ENCODE assay signal across 11 cellular contexts in the genomic region with DNA sequence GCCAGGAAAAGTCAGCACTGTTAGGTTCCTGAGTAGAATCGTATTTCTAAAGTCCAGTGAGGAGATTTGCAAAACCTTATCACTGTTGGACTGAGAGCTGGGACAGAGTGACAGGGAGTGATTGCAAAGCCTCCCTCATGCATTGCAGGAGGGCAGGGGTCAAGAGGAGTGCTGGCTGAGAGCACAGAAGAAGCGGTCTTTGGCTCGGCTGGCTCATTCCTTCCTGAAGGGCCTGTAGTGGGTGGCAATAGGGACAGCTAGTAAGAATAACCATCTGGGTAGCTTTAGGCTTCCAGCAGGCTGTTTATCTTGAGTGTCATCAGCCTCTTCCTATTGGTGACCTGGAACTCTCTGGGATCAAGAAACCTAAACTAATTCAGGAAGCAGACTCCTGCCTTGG. TPM values are rescaled to one million over a fixed set of nuclear protein-coding genes. Genes with fewer than 3 reads are reported as not detected.
DNase-seq lines count a peak whose midpoint lies in the region; ATAC-seq and TF ChIP-seq lines count a peak whose summit lies in the region.
"Had no signal": no experiment of that assay in that cellular context is flagged by ENCODE, and none has a peak within 500 bp of the region (broad histone marks: within the 10 kb centered on the region; RNA-seq: fewer than 3 reads in every experiment).

No MANE protein-coding gene starts in this region.

- H3K4me3 ChIP-seq in BE2C (ENCODE audit: low read depth, low read length) (no peak overlapping the region), heart left ventricle (no peak overlapping the region), osteoblast (ENCODE audit: insufficient read depth, low read length) (no peak overlapping the region), Karpas-422 (ENCODE audit: low read length) (no peak overlapping the region)

- no peaks in the 10 kb centered on the region for H3K9me3 ChIP-seq in BE2C
- H3K9me3 ChIP-seq in heart left ventricle, result no peaks in the 10 kb centered on the region
- H3K9me3 ChIP-seq in osteoblast (ENCODE audit: low read depth, low read length), result no peaks in the 10 kb centered on the region
- H3K9me3 ChIP-seq in Karpas-422 (ENCODE audit: low read length), result no peaks in the 10 kb centered on the region

- no peaks in the 10 kb centered on the region for H3K9me2 ChIP-seq in Karpas-422 (replicated peaks; ENCODE audit: insufficient read depth, low read length)

- CTCF ChIA-PET in T-cell (lab: Charles Lee), result interaction anchor here (0.6 to 1.1 kb wide), 6 partner anchors 9 to 195 kb away, joined by 3 to 4 read pairs (median 3); no protein-coding TSS in a partner anchor

- TF ChIP-seq CTCF in BE2C (IDR thresholded peaks at IDR 0.05; ENCODE audit: low read depth, low read length), result no peak
- TF ChIP-seq CTCF in heart left ventricle (IDR thresholded peaks at IDR 0.05), result no peak
- no peak for TF ChIP-seq CTCF in osteoblast (IDR thresholded peaks at IDR 0.05; ENCODE audit: extremely low read depth, low read depth, low read length)

- ATAC-seq in T-cell (replicated peaks in 1 of 4), result peak in 1 of 4 experiments; percentile 9
- ATAC-seq in heart left ventricle, result peak; percentile 87 to 96 (median 90)
- ATAC-seq: stimulated activated naive CD8-positive, alpha-beta T cell treated with anti-CD3 and anti-CD28 coated beads, Interleukin-15, Interleukin-2, amounts not matched to agents 100 U/mL and 50 U/mL, for 24 hours had no signal

- no peaks in the 10 kb centered on the region for H3K27me3 Mint-ChIP-seq in T-cell

- DNase-seq in BE2C (peak; percentile 5), T-cell (no peak), heart left ventricle (peak; percentile 56 to 70 (median 67)), osteoblast (ENCODE audit: insufficient read length, low spot score, missing footprints) (no peak), Karpas-422 (no peak), GOT3 (lab: John Stamatoyannopoulos, UW) (no peak)
- no peak for DNase-seq in activated CD8-positive, alpha-beta memory T cell treated with anti-CD3 and anti-CD28 coated beads for 24 hours
- DNase-seq in activated effector memory CD4-positive, alpha-beta T cell treated with Interleukin-2 at 50 U/mL for 16 hours, result no peak
- DNase-seq: activated CD4-positive, alpha-beta T cell treated with anti-CD3 and anti-CD28 coated beads for 48 hours; NCI-H1092; stimulated activated naive CD8-positive, alpha-beta T cell treated with anti-CD3 and anti-CD28 coated beads, Interleukin-15, Interleukin-2, amounts not matched to agents 100 U/mL and 50 U/mL, for 24 hours had no signal

- 5 to 14% (median 9%) methylated on average over 3 of the region's 3 CpGs for WGBS in heart left ventricle, 4 donors

- no peak overlapping the region for H3K4me3 Mint-ChIP-seq in T-cell

- TF ChIP-seq POLR2A in heart left ventricle (IDR thresholded peaks at IDR 0.05), result no peak

- POLR2A ChIA-PET in T-cell (lab: Charles Lee), result interaction anchor here (0.6 to 1.1 kb wide), 3 partner anchors 15 to 108 kb away, joined by 3 to 4 read pairs (median 3); no protein-coding TSS in a partner anchor

- H3K36me3 Mint-ChIP-seq in T-cell, result peaks cover 93% of the 10 kb centered on the region

- no peak overlapping the region for H3K4me2 ChIP-seq in osteoblast (ENCODE audit: insufficient read depth, low read length)
- H3K4me2 ChIP-seq in Karpas-422 (ENCODE audit: low read depth, low read length, poor library complexity, severe bottlenecking), result no peak overlapping the region

- peaks cover 89 to 97% (median 93%) of the 10 kb centered on the region in 3 donors for H3K4me1 Mint-ChIP-seq in T-cell

- no peak overlapping the region for H3K9ac ChIP-seq in Karpas-422 (ENCODE audit: low read length)

- H3K27me3 ChIP-seq in BE2C, result no peaks in the 10 kb centered on the region
- H3K27me3 ChIP-seq in heart left ventricle, result no peaks in the 10 kb centered on the region
- no peaks in the 10 kb centered on the region for H3K27me3 ChIP-seq in osteoblast (ENCODE audit: insufficient read depth, low read length)
- H3K27me3 ChIP-seq in Karpas-422 (ENCODE audit: low read length), result no peaks in the 10 kb centered on the region

- H3K4me1 ChIP-seq in BE2C (no peaks in the 10 kb centered on the region), heart left ventricle (peaks cover 2 to 53% (median 11%) of the 10 kb centered on the region in 12 donors), osteoblast (ENCODE audit: insufficient read depth, low read length) (peaks cover 16% of the 10 kb centered on the region), Karpas-422 (ENCODE audit: low read length) (no peaks in the 10 kb centered on the region)

- peak overlapping the region; percentile 67 to 82 for H3K27ac Mint-ChIP-seq in T-cell

- H4K20me1 ChIP-seq in osteoblast (ENCODE audit: insufficient read depth, low read length) (no peaks in the 10 kb centered on the region), Karpas-422 (ENCODE audit: insufficient read depth, low read depth, low read length) (no peaks in the 10 kb centered on the region)

- H3K79me2 ChIP-seq in osteoblast (ENCODE audit: insufficient read depth, low read length), result peaks cover 96% of the 10 kb centered on the region
- H3K79me2 ChIP-seq in Karpas-422 (ENCODE audit: low read length), result no peaks in the 10 kb centered on the region

- H3K36me3 ChIP-seq in BE2C, result no peaks in the 10 kb centered on the region
- H3K36me3 ChIP-seq in heart left ventricle, result peaks cover 0 to 89% (median 34%) of the 10 kb centered on the region in 9 donors
- H3K36me3 ChIP-seq in osteoblast (ENCODE audit: insufficient read depth, low read length), result peaks cover 95% of the 10 kb centered on the region
- H3K36me3 ChIP-seq in Karpas-422 (ENCODE audit: insufficient read depth, low read length), result no peaks in the 10 kb centered on the region

- H2AFZ ChIP-seq in osteoblast (ENCODE audit: low read length) (no peak overlapping the region), Karpas-422 (ENCODE audit: low read length) (no peak overlapping the region)

- intact Hi-C loops in heart left ventricle (cut with DNase I), result no loop called here

- no peaks in the 10 kb centered on the region for H3K9me3 Mint-ChIP-seq in T-cell

- H3K27ac ChIP-seq in heart left ventricle (peak overlapping the region in 9 of 12 donors; percentile 12 to 61 (median 47)), osteoblast (ENCODE audit: low read depth, low read length) (peak overlapping the region; percentile 30), Karpas-422 (ENCODE audit: low read length) (no peak overlapping the region)

RNA-seq across cellular contexts. Expression of a gene that starts 53.4 kb away (rescaled TPM):
- 24.4 TPM for polyA plus RNA-seq in BE2C (2012; ENCODE audit: insufficient read depth, insufficient read length, low read depth)
- total RNA-seq in T-cell, result 1,000 to 10,000 TPM in 1 of 5 donors, 100 to 1,000 TPM in 4; 732 to 1,108 (median 781) TPM
- total RNA-seq in heart left ventricle, result 100 to 1,000 TPM in 2 of 9 donors, 10 to 100 TPM in 7; 15.1 to 210 (median 26.2) TPM
- 10 to 100 TPM in 1 of 2 donors, 1 to 10 TPM in 1; 3.9 to 37.4 TPM for polyA plus RNA-seq in heart left ventricle
- total RNA-seq in osteoblast, result 238 and 268 TPM in 2 replicates
- 0.58 and 0.86 TPM in 2 replicates for total RNA-seq in Karpas-422 (2014; rRNA removed; shearing (Covaris generic); ENCODE audit: low replicate concordance)

Comparison
In these comparisons a context has a peak if more than half of its experiments do, and no peak if none do; other contexts are left out.
1. DNase-seq: peak in BE2C (single experiment) and heart left ventricle (5 of 5); none in T-cell (0 of 34), osteoblast (single experiment), Karpas-422 (single experiment), GOT3 (single experiment), activated CD8-positive, alpha-beta memory T cell treated with anti-CD3 and anti-CD28 coated beads for 24 hours (single experiment) and activated effector memory CD4-positive, alpha-beta T cell treated with Interleukin-2 at 50 U/mL for 16 hours (single experiment).